In the genomic region with DNA sequence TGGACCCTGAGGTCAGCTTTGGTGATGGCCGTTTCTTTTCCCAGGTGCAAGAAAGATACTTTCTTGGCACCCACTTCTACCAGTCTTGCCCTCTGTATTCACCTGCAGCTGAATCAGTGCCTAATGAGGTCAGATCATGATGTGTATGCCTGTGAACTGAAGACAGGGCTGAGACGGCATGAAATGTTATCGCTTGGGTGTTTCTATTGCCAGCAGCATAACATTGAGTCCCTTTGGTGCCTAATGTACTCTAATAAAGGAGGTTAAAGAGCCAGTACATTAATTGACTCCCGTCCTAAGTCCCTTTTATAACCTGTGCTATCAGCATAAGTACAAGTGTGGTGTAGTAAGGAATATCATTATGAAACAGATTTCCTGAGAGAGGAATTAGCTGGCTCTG, we compare ENCODE assay signal across 25 cellular contexts.
"Had no signal": no experiment of that assay in that cellular context is flagged by ENCODE, and none has a peak within 500 bp of the region (broad histone marks: within the 10 kb centered on the region; RNA-seq: fewer than 3 reads in every experiment).

No MANE protein-coding gene starts in this region.

- H3K36me3 Mint-ChIP-seq: naive thymus-derived CD8-positive, alpha-beta T cell; stimulated activated naive B cell treated with anti-CD40 and anti-IgM and Interleukin-4, amounts not matched to agents 10 μg/mL and 1 μg/mL and 100 μg/mL, for 72 hours had no signal

- H3K4me1 ChIP-seq: psoas muscle, right lobe of liver, spleen, testis, tibial nerve had no signal

- H3K27me3 Mint-ChIP-seq: dendritic cell treated with granulocyte-macrophage colony-stimulating factor and Interleukin-4, amounts not matched to agents 40 ng/mL and 50 ng/mL, for 4 days had no signal

- H3K9me3 Mint-ChIP-seq: dendritic cell treated with granulocyte-macrophage colony-stimulating factor and Interleukin-4, amounts not matched to agents 40 ng/mL and 50 ng/mL, for 4 days; endodermal cell; naive thymus-derived CD8-positive, alpha-beta T cell; stimulated activated naive B cell treated with anti-CD40 and anti-IgM and Interleukin-4, amounts not matched to agents 10 μg/mL and 1 μg/mL and 100 μg/mL, for 72 hours; stimulated activated naive CD8-positive, alpha-beta T cell treated with anti-CD3 and anti-CD28 coated beads, Interleukin-15, amount 100 ng/mL, for 72 hours had no signal

- H3K27ac ChIP-seq: heart left ventricle, neutrophil, psoas muscle, right lobe of liver, spleen, testis, tibial nerve had no signal

- FAIRE-seq: colon, endothelial cell of umbilical vein had no signal

- H3K27ac Mint-ChIP-seq: dendritic cell treated with granulocyte-macrophage colony-stimulating factor and Interleukin-4, amounts not matched to agents 40 ng/mL and 50 ng/mL, for 4 days; endodermal cell; naive thymus-derived CD8-positive, alpha-beta T cell; stimulated activated naive B cell treated with anti-CD40 and anti-IgM and Interleukin-4, amounts not matched to agents 10 μg/mL and 1 μg/mL and 100 μg/mL, for 72 hours; stimulated activated naive CD8-positive, alpha-beta T cell treated with anti-CD3 and anti-CD28 coated beads, Interleukin-15, amount 100 ng/mL, for 72 hours had no signal

- H3K27me3 ChIP-seq: neutrophil, right lobe of liver, testis, tibial nerve had no signal

- H3K9me3 ChIP-seq: mucosa of descending colon, neutrophil, psoas muscle, right lobe of liver, spleen, testis, tibial nerve had no signal

- H3K4me3 Mint-ChIP-seq: dendritic cell treated with granulocyte-macrophage colony-stimulating factor and Interleukin-4, amounts not matched to agents 40 ng/mL and 50 ng/mL, for 4 days; endodermal cell; naive thymus-derived CD8-positive, alpha-beta T cell; stimulated activated naive B cell treated with anti-CD40 and anti-IgM and Interleukin-4, amounts not matched to agents 10 μg/mL and 1 μg/mL and 100 μg/mL, for 72 hours; stimulated activated naive CD8-positive, alpha-beta T cell treated with anti-CD3 and anti-CD28 coated beads, Interleukin-15, amount 100 ng/mL, for 72 hours had no signal

- H3K36me3 ChIP-seq: heart left ventricle, neutrophil, right lobe of liver, spleen, tibial nerve had no signal

- H3K4me1 Mint-ChIP-seq: stimulated activated naive CD8-positive, alpha-beta T cell treated with anti-CD3 and anti-CD28 coated beads, Interleukin-15, amount 100 ng/mL, for 72 hours had no signal

- H3K4me3 ChIP-seq: heart left ventricle, mucosa of descending colon, psoas muscle, right lobe of liver, spleen, testis, tibial nerve had no signal

- DNase-seq: endodermal cell; erythroblast; foreskin melanocyte; heart left ventricle; hippocampal formation; islet precursor cell; mammary epithelial cell; mucosa of descending colon; naive thymus-derived CD8-positive, alpha-beta T cell; psoas muscle; retina; right lobe of liver; spleen; stimulated activated CD4-positive, alpha-beta T cell treated with anti-CD3 and anti-CD28 coated beads, Interleukin-15, amount 100 ng/mL, for 24 hours; stimulated activated CD4-positive, alpha-beta T cell treated with anti-CD3 and anti-CD28 coated beads, Interleukin-1b, Interleukin-23, amount 100 ng/mL, for 48 hours; stimulated activated CD4-positive, alpha-beta T cell treated with anti-CD3 and anti-CD28 coated beads, Interleukin-4, amount 100 ng/mL, for 4 hours; stimulated activated naive B cell treated with anti-CD40 and anti-IgM and Interleukin-4, amounts not matched to agents 10 μg/mL and 1 μg/mL and 100 μg/mL, for 72 hours; stimulated activated naive CD8-positive, alpha-beta T cell treated with anti-CD3 and anti-CD28 coated beads, Interleukin-15, amount 100 ng/mL, for 72 hours; testis had no signal

- ATAC-seq: heart left ventricle; left lobe of liver; mucosa of descending colon; naive thymus-derived CD8-positive, alpha-beta T cell; psoas muscle; right lobe of liver; stimulated activated naive B cell treated with anti-CD40 and anti-IgM and Interleukin-4, amounts not matched to agents 10 μg/mL and 1 μg/mL and 100 μg/mL, for 72 hours; stimulated activated naive CD8-positive, alpha-beta T cell treated with anti-CD3 and anti-CD28 coated beads, Interleukin-15, amount 100 ng/mL, for 72 hours had no signal
